In genomic region chr18:50465211-50466153, GRCh38 we compare ENCODE assay signal across 19 cellular contexts.
DNase-seq lines count a peak whose midpoint lies in the region; ATAC-seq, FAIRE-seq and TF ChIP-seq lines count a peak whose summit lies in the region.
"Had no signal": no experiment of that assay in that cellular context is flagged by ENCODE, and none has a peak within 500 bp of the region (broad histone marks: within the 10 kb centered on the region; RNA-seq: fewer than 3 reads in every experiment).

No MANE protein-coding gene starts in this region.

- no peak for ATAC-seq in activated CD8-positive, alpha-beta T cell treated with anti-CD3 and anti-CD28 coated beads for 36 hours

- H3K4me3 Mint-ChIP-seq in MCF 10A (ENCODE audit: unreplicated experiment): no peak overlapping the region
- H3K4me3 Mint-ChIP-seq in activated CD8-positive, alpha-beta T cell treated with anti-CD3 and anti-CD28 coated beads for 36 hours: no peak overlapping the region
- H3K4me3 Mint-ChIP-seq in endodermal cell: no peak overlapping the region

- H3K4me1 ChIP-seq in breast epithelium (no peaks in the 10 kb centered on the region), endodermal cell (ENCODE audit: control insufficient read depth, insufficient read depth, low read length) (no peaks in the 10 kb centered on the region)
- H3K4me1 ChIP-seq: Peyer's patch had no signal

- TF ChIP-seq CTCF in MCF 10A (IDR thresholded peaks at IDR 0.05; ENCODE audit: unreplicated experiment) (no peak), breast epithelium (IDR thresholded peaks at IDR 0.05) (no peak), endodermal cell (conservative IDR thresholded peaks at IDR 0.05) (no peak)
- no peak for TF ChIP-seq CTCF in activated CD8-positive, alpha-beta T cell treated with anti-CD3 and anti-CD28 coated beads for 36 hours (IDR thresholded peaks at IDR 0.05)

- intact Hi-C loops in MCF 10A (cut with micrococcal nuclease) (no loop called here), breast epithelium (cut with DNase I; ENCODE audit: low total_unique reads) (no loop called here)
- intact Hi-C loops in activated CD8-positive, alpha-beta T cell treated with anti-CD3 and anti-CD28 coated beads for 36 hours (cut with micrococcal nuclease): no loop called here

- no peak for FAIRE-seq in urothelium cell line (lab: Jason Lieb, UNC)

- no peaks in the 10 kb centered on the region for H3K9me3 Mint-ChIP-seq in MCF 10A (ENCODE audit: unreplicated experiment)
- H3K9me3 Mint-ChIP-seq in activated CD8-positive, alpha-beta T cell treated with anti-CD3 and anti-CD28 coated beads for 36 hours: no peaks in the 10 kb centered on the region
- H3K9me3 Mint-ChIP-seq in endodermal cell: no peaks in the 10 kb centered on the region

- no peaks in the 10 kb centered on the region for H3K27me3 Mint-ChIP-seq in MCF 10A (ENCODE audit: insufficient read depth, unreplicated experiment)
- H3K27me3 Mint-ChIP-seq in activated CD8-positive, alpha-beta T cell treated with anti-CD3 and anti-CD28 coated beads for 36 hours: no peaks in the 10 kb centered on the region
- H3K27me3 Mint-ChIP-seq in endodermal cell (ENCODE audit: insufficient read depth): peaks cover 2% of the 10 kb centered on the region

- peak; percentile 39 for DNase-seq in MCF 10A (ENCODE audit: unreplicated experiment)
- no peak for DNase-seq in breast epithelium (ENCODE audit: low spot score in 2 of 2)
- peak; percentile 13 for DNase-seq in RPMI7951 (ENCODE audit: low read depth)
- peak; percentile 61 for DNase-seq in islet precursor cell
- peak; percentile 9 for DNase-seq in urothelium cell line (ENCODE audit: low spot score)
- no peak for DNase-seq in activated CD8-positive, alpha-beta T cell treated with anti-CD3 and anti-CD28 coated beads for 36 hours
- no peak for DNase-seq in NCI-H128 (lab: John Stamatoyannopoulos, UW; ENCODE audit: unreplicated experiment)
- no peak for DNase-seq in endodermal cell
- DNase-seq: DMS79 treated with DMSO at 0.1 percent for 48 hours, H7, NCI-H1048, NCI-H1436 treated with DMSO at 0.1 percent for 48 hours, NCI-H2029, NCI-H345, NCI-H524 treated with DMSO at 0.1 percent for 48 hours, Peyer's patch, Right ventricle myocardium superior had no signal

- WGBS in endodermal cell (ENCODE audit: insufficient coverage in 1 of 2, insufficient read length in 1 of 2), 2 experiments: 87 to 95% methylated on average over 3 to 7 of the region's 7 CpGs

- no peaks in the 10 kb centered on the region for H3K36me3 ChIP-seq in breast epithelium
- no peaks in the 10 kb centered on the region for H3K36me3 ChIP-seq in endodermal cell (ENCODE audit: control insufficient read depth, insufficient read depth, low read length)
- H3K36me3 ChIP-seq: Peyer's patch had no signal

- H3K27ac Mint-ChIP-seq in MCF 10A (ENCODE audit: low read depth, unreplicated experiment) (peak overlapping the region; percentile 49), endodermal cell (no peak overlapping the region)
- no peak overlapping the region for H3K27ac Mint-ChIP-seq in activated CD8-positive, alpha-beta T cell treated with anti-CD3 and anti-CD28 coated beads for 36 hours

- H3K36me3 Mint-ChIP-seq in MCF 10A (ENCODE audit: insufficient read depth, unreplicated experiment) (no peaks in the 10 kb centered on the region), endodermal cell (ENCODE audit: low read depth) (no peaks in the 10 kb centered on the region)
- no peaks in the 10 kb centered on the region for H3K36me3 Mint-ChIP-seq in activated CD8-positive, alpha-beta T cell treated with anti-CD3 and anti-CD28 coated beads for 36 hours (ENCODE audit: low read depth)

- H3K4me3 ChIP-seq in breast epithelium: no peak overlapping the region
- no peak overlapping the region for H3K4me3 ChIP-seq in endodermal cell (ENCODE audit: low read length)
- H3K4me3 ChIP-seq: Peyer's patch, SK-N-MC had no signal

- BruUV-seq in MCF 10A (replicated peaks; lab: Mats Ljungman, UMichigan): no TSS peak

- H3K27ac ChIP-seq in breast epithelium: no peak overlapping the region
- no peak overlapping the region for H3K27ac ChIP-seq in endodermal cell (ENCODE audit: low read depth, low read length)
- H3K27ac ChIP-seq: 22Rv1, Peyer's patch, SK-N-MC had no signal

- H3K27me3 ChIP-seq in breast epithelium: no peaks in the 10 kb centered on the region
- H3K27me3 ChIP-seq in endodermal cell (ENCODE audit: control insufficient read depth, insufficient read depth, low read length, poor library complexity, severe bottlenecking): no peaks in the 10 kb centered on the region
- H3K27me3 ChIP-seq: Peyer's patch had no signal

- no peak for TF ChIP-seq POLR2A in breast epithelium (IDR thresholded peaks at IDR 0.05)

- H3K4me1 Mint-ChIP-seq in MCF 10A (ENCODE audit: insufficient read depth, unreplicated experiment): peaks cover 27% of the 10 kb centered on the region
- no peaks in the 10 kb centered on the region for H3K4me1 Mint-ChIP-seq in activated CD8-positive, alpha-beta T cell treated with anti-CD3 and anti-CD28 coated beads for 36 hours (ENCODE audit: low read depth)
- H3K4me1 Mint-ChIP-seq in endodermal cell: no peaks in the 10 kb centered on the region

- H3K9me3 ChIP-seq in breast epithelium: no peaks in the 10 kb centered on the region
- no peaks in the 10 kb centered on the region for H3K9me3 ChIP-seq in endodermal cell (ENCODE audit: control insufficient read depth, low read length)
- H3K9me3 ChIP-seq: Peyer's patch had no signal

- no peak overlapping the region for H3K9ac ChIP-seq in endodermal cell (ENCODE audit: extremely low read depth, low read length, poor library complexity, severe bottlenecking)

- CTCF ChIA-PET in MCF 10A (lab: Yijun Ruan, JAX): interaction anchor here (1.0 kb wide), 1 partner anchor 10 kb away, joined by 3 read pairs; no protein-coding TSS in a partner anchor
- CTCF ChIA-PET in activated CD8-positive, alpha-beta T cell treated with anti-CD3 and anti-CD28 coated beads for 36 hours (lab: Charles Lee): no interaction called here

- POLR2A ChIA-PET in MCF 10A (lab: Yijun Ruan, JAX): interaction anchor here (0.6 to 1.9 kb wide), 3 partner anchors 11 to 768 kb away, joined by 3 to 4 read pairs (median 3); no protein-coding TSS in a partner anchor
- POLR2A ChIA-PET in activated CD8-positive, alpha-beta T cell treated with anti-CD3 and anti-CD28 coated beads for 36 hours (lab: Charles Lee): no interaction called here

Comparison
In these comparisons a context has a peak if more than half of its experiments do, and no peak if none do; other contexts are left out.
1. DNase-seq: peak in MCF 10A (single experiment), RPMI7951 (single experiment), islet precursor cell (single experiment) and urothelium cell line (single experiment); none in breast epithelium (0 of 2), activated CD8-positive, alpha-beta T cell treated with anti-CD3 and anti-CD28 coated beads for 36 hours (single experiment), NCI-H128 (single experiment) and endodermal cell (single experiment).